ENCODE assay signal across 2 cellular contexts in the genomic region with DNA sequence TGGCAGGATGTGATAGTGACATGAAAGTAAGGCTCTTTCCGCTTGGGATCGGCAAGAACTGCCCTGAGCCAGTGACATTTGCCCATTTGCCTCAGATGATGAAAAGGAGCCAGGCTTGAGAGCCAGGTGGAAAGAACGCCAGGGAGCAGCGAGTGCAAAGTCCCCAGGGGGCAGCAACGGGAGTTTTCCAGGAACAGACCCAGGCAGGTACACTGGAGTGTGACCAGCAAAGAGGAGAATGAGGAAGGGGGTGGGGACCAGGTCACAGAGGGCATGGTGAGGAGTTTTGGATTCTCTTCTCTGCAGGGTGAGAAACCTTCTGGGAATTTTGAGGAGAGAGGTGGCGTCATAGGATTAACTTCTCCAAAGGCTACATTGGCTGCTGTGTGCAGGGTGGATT.
TF ChIP-seq lines count a peak whose summit lies in the region.

No MANE protein-coding gene starts in this region.

TF ChIP-seq in A549, 52 proteins besides CTCF, POLR2A, EP300 and RAD21 (continued from another document):
- TF ChIP-seq MAFK (IDR thresholded peaks at IDR 0.05; ENCODE audit: partially characterized antibody), result no peak
- TF ChIP-seq, protein P1, sequence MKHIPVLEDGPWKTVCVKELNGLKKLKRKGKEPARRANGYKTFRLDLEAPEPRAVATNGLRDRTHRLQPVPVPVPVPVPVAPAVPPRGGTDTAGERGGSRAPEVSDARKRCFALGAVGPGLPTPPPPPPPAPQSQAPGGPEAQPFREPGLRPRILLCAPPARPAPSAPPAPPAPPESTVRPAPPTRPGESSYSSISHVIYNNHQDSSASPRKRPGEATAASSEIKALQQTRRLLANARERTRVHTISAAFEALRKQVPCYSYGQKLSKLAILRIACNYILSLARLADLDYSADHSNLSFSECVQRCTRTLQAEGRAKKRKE (CRISPR knock-in tag; IDR thresholded peaks at IDR 0.05; ENCODE audit: low read depth), result no peak

TF ChIP-seq in IMR-90, 13 proteins besides CTCF, POLR2A, EP300 and RAD21 (continued from another document):
- TF ChIP-seq ELK1 (IDR thresholded peaks at IDR 0.05; ENCODE audit: borderline replicate concordance, low read depth, low read length) (no peak), RFX5 (IDR thresholded peaks at IDR 0.05; ENCODE audit: low read depth, low read length) (no peak), MXI1 (IDR thresholded peaks at IDR 0.05; ENCODE audit: borderline replicate concordance, low read depth, low read length) (no peak), BHLHE40 (IDR thresholded peaks at IDR 0.05; ENCODE audit: low read depth, low read length) (no peak), MAFK (IDR thresholded peaks at IDR 0.05; ENCODE audit: low read depth, low read length) (no peak), MAZ (IDR thresholded peaks at IDR 0.05; ENCODE audit: borderline replicate concordance, low read depth, low read length) (no peak)
- TF ChIP-seq, protein P2, sequence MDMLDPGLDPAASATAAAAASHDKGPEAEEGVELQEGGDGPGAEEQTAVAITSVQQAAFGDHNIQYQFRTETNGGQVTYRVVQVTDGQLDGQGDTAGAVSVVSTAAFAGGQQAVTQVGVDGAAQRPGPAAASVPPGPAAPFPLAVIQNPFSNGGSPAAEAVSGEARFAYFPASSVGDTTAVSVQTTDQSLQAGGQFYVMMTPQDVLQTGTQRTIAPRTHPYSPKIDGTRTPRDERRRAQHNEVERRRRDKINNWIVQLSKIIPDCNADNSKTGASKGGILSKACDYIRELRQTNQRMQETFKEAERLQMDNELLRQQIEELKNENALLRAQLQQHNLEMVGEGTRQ (IDR thresholded peaks at IDR 0.05; ENCODE audit: low read depth, low read length), result no peak
